Comparison of ENCODE assay signal across 8 cellular contexts in the genomic region with DNA sequence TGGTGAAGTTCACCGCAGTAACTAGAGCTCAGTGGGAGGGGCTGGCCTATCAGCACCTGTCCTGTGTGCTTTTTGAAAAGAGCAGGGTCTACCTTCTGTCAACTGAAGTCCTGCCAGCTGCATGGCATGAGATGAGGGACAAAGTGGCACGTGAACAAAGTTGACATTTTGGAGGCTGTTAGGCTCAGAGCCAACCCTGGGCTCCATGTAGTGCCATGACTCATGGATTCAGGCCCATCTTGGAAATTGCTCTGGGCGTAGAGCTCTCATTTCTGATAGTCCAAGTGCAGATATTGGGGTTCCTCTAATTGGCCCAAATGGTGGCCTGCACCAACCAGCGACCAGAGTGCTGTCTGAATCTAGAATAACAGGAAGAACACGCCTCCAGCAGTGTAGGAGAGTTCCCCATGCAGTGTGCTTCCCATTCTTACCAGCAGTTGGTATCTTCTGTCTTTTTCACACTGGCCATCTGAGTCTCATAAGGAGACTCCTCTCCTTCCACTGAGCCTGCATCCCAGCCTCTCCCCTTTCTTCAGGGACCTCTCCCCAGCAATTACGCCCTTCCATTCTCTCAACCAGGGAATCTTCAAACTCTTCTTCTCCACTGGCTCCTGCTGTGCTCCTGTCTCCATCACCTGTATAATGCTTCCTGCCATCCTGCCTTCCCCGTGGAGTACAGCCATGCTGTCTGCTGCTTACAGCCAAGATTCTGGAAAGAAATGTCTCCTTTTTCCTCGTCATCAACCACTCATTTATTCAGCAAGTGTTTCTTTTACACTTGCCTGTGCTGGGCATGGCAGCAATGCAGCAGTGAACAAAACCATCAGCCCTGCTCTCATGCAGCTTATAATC. TPM values are rescaled to one million over a fixed set of nuclear protein-coding genes. Genes with fewer than 3 reads are reported as not detected.
DNase-seq lines count a peak whose midpoint lies in the region; ATAC-seq, FAIRE-seq and TF ChIP-seq lines count a peak whose summit lies in the region.

No MANE protein-coding gene starts in this region.

- DNase-seq in CD4-positive, alpha-beta T cell = no peak
- DNase-seq in WERI-Rb-1 = no peak
- peak; percentile 61 to 94 (median 86) for DNase-seq in right lobe of liver
- no peak for DNase-seq in D341Med (ENCODE audit: low spot score)
- DNase-seq in D721Med (ENCODE audit: insufficient read length, low spot score) = no peak

- no peak overlapping the region for H3K27ac ChIP-seq in CD4-positive, alpha-beta T cell (ENCODE audit: low read depth, low read length)
- H3K27ac ChIP-seq in WERI-Rb-1 (no peak overlapping the region), right lobe of liver (peak overlapping the region; percentile 49 to 92 (median 63))

- intact Hi-C loops in CD4-positive, alpha-beta T cell (cut with DNase I, micrococcal nuclease) = loop anchor here (5.0 kb wide), 3 partner anchors 37 to 48 kb away; no protein-coding TSS in a partner anchor
- intact Hi-C loops in right lobe of liver (cut with DNase I) = loop anchor here in 1 of 2 donors (10.0 kb wide), 1 partner anchor 45 kb away; no protein-coding TSS in a partner anchor

- H3K4me1 ChIP-seq in right lobe of liver = peaks cover 0 to 96% (median 57%) of the 10 kb centered on the region in 4 donors

- CTCF ChIA-PET in CD4-positive, alpha-beta T cell (lab: Charles Lee) = interaction anchor here (2.1 to 4.7 kb wide), 3 partner anchors 29 to 41 kb away, joined by 11 to 34 read pairs (median 12); partner anchors contain the start of gene IRF1

- no peaks in the 10 kb centered on the region for H3K36me3 ChIP-seq in WERI-Rb-1
- H3K36me3 ChIP-seq in right lobe of liver = no peaks in the 10 kb centered on the region

- peaks cover 99% of the 10 kb centered on the region for H3K4me1 Mint-ChIP-seq in CD4-positive, alpha-beta T cell (ENCODE audit: low read depth)

- ATAC-seq in CD4-positive, alpha-beta T cell (ENCODE audit: poor library complexity) = no peak
- ATAC-seq in right lobe of liver (peak; percentile 15 to 73 (median 60)), GM21447 (IDR thresholded peaks at IDR 0.05; ENCODE audit: unreplicated experiment) (no peak), GM21390 (IDR thresholded peaks at IDR 0.05; ENCODE audit: unreplicated experiment) (no peak)

- peak overlapping the region; percentile 57 for H3K4me3 Mint-ChIP-seq in CD4-positive, alpha-beta T cell

- TF ChIP-seq CTCF in CD4-positive, alpha-beta T cell (IDR thresholded peaks at IDR 0.05) = peak; percentile 27
- TF ChIP-seq CTCF in WERI-Rb-1 (IDR thresholded peaks at IDR 0.05; ENCODE audit: low read depth, low read length) (peak; percentile 12; the same call in 1 of the 2 replicates), right lobe of liver (IDR thresholded peaks at IDR 0.05) (peak in 2 of 4 donors; percentile 8 to 47), D721Med (IDR thresholded peaks at IDR 0.05; ENCODE audit: insufficient read depth, missing control alignments) (no peak)

- no peak for TF ChIP-seq RAD21 in Ishikawa (IDR thresholded peaks at IDR 0.05; ENCODE audit: low read depth)

- H3K9me3 ChIP-seq in CD4-positive, alpha-beta T cell (ENCODE audit: control insufficient read depth, low read length) = no peaks in the 10 kb centered on the region
- H3K9me3 ChIP-seq in WERI-Rb-1 (ENCODE audit: severe bottlenecking) (no peaks in the 10 kb centered on the region), right lobe of liver (no peaks in the 10 kb centered on the region)

- no peaks in the 10 kb centered on the region for H3K9me3 Mint-ChIP-seq in CD4-positive, alpha-beta T cell

- no peak for FAIRE-seq in D721Med (lab: Jason Lieb, UNC)

- peaks cover 30% of the 10 kb centered on the region for H3K36me3 Mint-ChIP-seq in CD4-positive, alpha-beta T cell (ENCODE audit: low read depth)

- peak overlapping the region; percentile 97 for H3K27ac Mint-ChIP-seq in CD4-positive, alpha-beta T cell

- no peaks in the 10 kb centered on the region for H3K27me3 Mint-ChIP-seq in CD4-positive, alpha-beta T cell

- H3K27me3 ChIP-seq in CD4-positive, alpha-beta T cell (ENCODE audit: control insufficient read depth, insufficient read depth, low read length) = no peaks in the 10 kb centered on the region
- no peaks in the 10 kb centered on the region for H3K27me3 ChIP-seq in WERI-Rb-1 (ENCODE audit: insufficient read depth, low read depth, severe bottlenecking)
- no peaks in the 10 kb centered on the region for H3K27me3 ChIP-seq in right lobe of liver

- TF ChIP-seq EP300 in Ishikawa (IDR thresholded peaks at IDR 0.05; ENCODE audit: borderline replicate concordance) = no peak

- POLR2A ChIA-PET in CD4-positive, alpha-beta T cell (lab: Charles Lee) = interaction anchor here (1.0 to 15.8 kb wide), 6 partner anchors 12 to 50 kb away, joined by 3 to 1045 read pairs (median 64); partner anchors contain the start of gene IRF1

- TF ChIP-seq POLR2A in right lobe of liver (IDR thresholded peaks at IDR 0.05) = peak; percentile 38

- no peak overlapping the region for H3K4me3 ChIP-seq in WERI-Rb-1 (ENCODE audit: low read depth, low read length)
- no peak overlapping the region for H3K4me3 ChIP-seq in right lobe of liver

- WGBS in right lobe of liver (ENCODE audit: insufficient coverage, low coverage, low lambda C conversion rate, missing lambda C conversion rate) = 44% methylated on average over 4 of the region's 8 CpGs

TF ChIP-seq in Ishikawa, 13 proteins besides CTCF, POLR2A, EP300 and RAD21:
- TF ChIP-seq CEBPB (IDR thresholded peaks at IDR 0.05) (no peak), NFIC (IDR thresholded peaks at IDR 0.05) (0 out of 2 replicates have a peak, but pooled peaks have one; percentile 10)

RNA-seq across cellular contexts. Expression of gene IRF1, which starts 30.4 kb away (rescaled TPM):
- 1,000 to 10,000 TPM; 1,212 to 1,234 TPM for total RNA-seq in CD4-positive, alpha-beta T cell
- 10 to 100 TPM; 23.9 to 38.3 (median 30.2) TPM for total RNA-seq in right lobe of liver

Comparison
In these comparisons a context has a peak if more than half of its experiments do, and no peak if none do; other contexts are left out.
1. ATAC-seq: peak in right lobe of liver (4 of 4); none in CD4-positive, alpha-beta T cell (single experiment), GM21447 (single experiment) and GM21390 (single experiment).
2. DNase-seq: peak in right lobe of liver (3 of 3); none in CD4-positive, alpha-beta T cell (0 of 10), WERI-Rb-1 (single experiment), D341Med (single experiment) and D721Med (single experiment).
3. H3K27ac ChIP-seq: peak in right lobe of liver (3 of 3); none in CD4-positive, alpha-beta T cell (single experiment) and WERI-Rb-1 (single experiment).
4. RNA of gene IRF1, which starts 30.4 kb away (total RNA-seq): 1,212 to 1,234 TPM in CD4-positive, alpha-beta T cell; 23.9 to 38.3 TPM in right lobe of liver; every median in the first group is over 10 times any median in the second.